In genomic region chr6:74091133-74091793, GRCh38 we compare ENCODE assay signal across 8 cellular contexts.
A peak's percentile ranks its signal among the peaks of the same experiment; 100 is the strongest.
DNase-seq lines count a peak whose midpoint lies in the region; ATAC-seq, FAIRE-seq and TF ChIP-seq lines count a peak whose summit lies in the region.

No MANE protein-coding gene starts in this region.

- peak; percentile 66 for TF ChIP-seq CTCF in fibroblast of villous mesenchyme (IDR thresholded peaks at IDR 0.05; ENCODE audit: insufficient read depth, low read depth, low read length)
- TF ChIP-seq CTCF in progenitor cell of endocrine pancreas (IDR thresholded peaks at IDR 0.05; ENCODE audit: unreplicated experiment), result peak; percentile 77

- H3K27ac Mint-ChIP-seq in progenitor cell of endocrine pancreas, result no peak overlapping the region
- H3K27ac Mint-ChIP-seq in effector memory CD8-positive, alpha-beta T cell, result no peak overlapping the region

- no peak for FAIRE-seq in HTR-8/SVneo (lab: Jason Lieb, UNC)

- no peak overlapping the region for H3K4me3 Mint-ChIP-seq in progenitor cell of endocrine pancreas (ENCODE audit: low read depth)
- no peak overlapping the region for H3K4me3 Mint-ChIP-seq in effector memory CD8-positive, alpha-beta T cell

- ATAC-seq in GM18868 (IDR thresholded peaks at IDR 0.05; ENCODE audit: unreplicated experiment), result peak; percentile 71
- no peak for ATAC-seq in effector memory CD8-positive, alpha-beta T cell (replicated peaks)

- H3K36me3 Mint-ChIP-seq in progenitor cell of endocrine pancreas (ENCODE audit: insufficient read depth), result no peaks in the 10 kb centered on the region
- H3K36me3 Mint-ChIP-seq in effector memory CD8-positive, alpha-beta T cell (ENCODE audit: insufficient read depth), result no peaks in the 10 kb centered on the region

- DNase-seq in Ammon's horn (ENCODE audit: low spot score) (peak; percentile 42), HT-29 (ENCODE audit: low spot score) (peak; percentile 51), SHP77 treated with DMSO at 0.1 percent for 48 hours (lab: John Stamatoyannopoulos, UW) (peak; percentile 37), fibroblast of villous mesenchyme (ENCODE audit: low read depth) (peak; percentile 52), progenitor cell of endocrine pancreas (ENCODE audit: low spot score, unreplicated experiment) (no peak), HTR-8/SVneo (ENCODE audit: insufficient read length, low spot score) (no peak)
- DNase-seq in effector memory CD8-positive, alpha-beta T cell, result no peak

- H3K4me3 ChIP-seq in fibroblast of villous mesenchyme (ENCODE audit: low read depth, low read length), result no peak overlapping the region

- H3K4me1 Mint-ChIP-seq in progenitor cell of endocrine pancreas (ENCODE audit: low read depth), result no peaks in the 10 kb centered on the region
- H3K4me1 Mint-ChIP-seq in effector memory CD8-positive, alpha-beta T cell (ENCODE audit: low read depth in 2 of 2), result no peaks in the 10 kb centered on the region

- no peaks in the 10 kb centered on the region for H3K27me3 Mint-ChIP-seq in progenitor cell of endocrine pancreas
- no peaks in the 10 kb centered on the region for H3K27me3 Mint-ChIP-seq in effector memory CD8-positive, alpha-beta T cell

- H3K9me3 Mint-ChIP-seq in progenitor cell of endocrine pancreas (ENCODE audit: low read depth), result peaks cover 4% of the 10 kb centered on the region
- H3K9me3 Mint-ChIP-seq in effector memory CD8-positive, alpha-beta T cell, result peaks cover 0 to 1% of the 10 kb centered on the region in 2 donors

Comparison
In these comparisons a context has a peak if more than half of its experiments do, and no peak if none do; other contexts are left out.
1. DNase-seq: peak in Ammon's horn (single experiment), HT-29 (single experiment), SHP77 treated with DMSO at 0.1 percent for 48 hours (single experiment) and fibroblast of villous mesenchyme (single experiment); none in progenitor cell of endocrine pancreas (single experiment), HTR-8/SVneo (single experiment) and effector memory CD8-positive, alpha-beta T cell (0 of 3).